12 cellular contexts compared by ENCODE assay signal in the genomic region with DNA sequence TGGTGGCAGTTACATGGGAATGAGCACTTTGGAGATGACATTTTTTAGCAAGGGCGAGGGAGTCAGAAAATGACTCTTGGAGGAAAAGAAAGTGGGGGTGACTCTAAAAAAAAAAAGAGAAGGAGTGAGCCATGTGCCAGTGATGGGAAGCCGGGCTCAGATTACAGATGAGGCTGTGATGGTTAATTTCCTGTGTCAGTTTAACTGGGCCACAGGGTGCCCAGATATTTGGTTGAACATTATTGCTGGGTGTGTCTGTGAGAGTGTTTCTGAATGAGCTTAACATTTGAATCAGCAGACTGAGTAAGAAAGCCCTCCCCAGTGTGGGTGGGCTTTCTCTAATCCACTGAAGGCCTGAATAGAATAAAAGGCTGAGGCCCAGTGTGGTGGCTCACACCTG. TPM values are rescaled to one million over a fixed set of nuclear protein-coding genes. Genes with fewer than 3 reads are reported as not detected.
"Had no signal": no experiment of that assay in that cellular context is flagged by ENCODE, and none has a peak within 500 bp of the region (broad histone marks: within the 10 kb centered on the region; RNA-seq: fewer than 3 reads in every experiment).

No MANE protein-coding gene starts in this region.

- H3K36me3 Mint-ChIP-seq: IgD-negative memory B cell had no signal

- H3K4me2 ChIP-seq: KMS-11 had no signal

- H3K4me3 ChIP-seq: GM23248 had no signal

- ATAC-seq: HepG2 had no signal

- H3K4me3 Mint-ChIP-seq: H9, IgD-negative memory B cell had no signal

- H2AFZ ChIP-seq: GM23248 had no signal

- H3K27ac ChIP-seq: GM23248, HL-60, KMS-11 had no signal

- DNase-seq: GM23248, GOT3, H9, HCEC 1CT, Karpas-422, KBM-7 had no signal

- H3K4me1 Mint-ChIP-seq: IgD-negative memory B cell had no signal

- H3K9ac ChIP-seq: GM23248, KMS-11 had no signal

- H3K27ac Mint-ChIP-seq: H9, IgD-negative memory B cell had no signal

- FAIRE-seq: H54, HepG2 had no signal

RNA-seq across cellular contexts. Expression of a gene that starts 26.8 kb away (rescaled TPM):
- total RNA-seq: GM23248, HepG2, HT1080 had no signal
- polyA plus RNA-seq: GM23248, HepG2, IgD-negative memory B cell had no signal
